Comparison of ENCODE assay signal across 27 cellular contexts in the genomic region with DNA sequence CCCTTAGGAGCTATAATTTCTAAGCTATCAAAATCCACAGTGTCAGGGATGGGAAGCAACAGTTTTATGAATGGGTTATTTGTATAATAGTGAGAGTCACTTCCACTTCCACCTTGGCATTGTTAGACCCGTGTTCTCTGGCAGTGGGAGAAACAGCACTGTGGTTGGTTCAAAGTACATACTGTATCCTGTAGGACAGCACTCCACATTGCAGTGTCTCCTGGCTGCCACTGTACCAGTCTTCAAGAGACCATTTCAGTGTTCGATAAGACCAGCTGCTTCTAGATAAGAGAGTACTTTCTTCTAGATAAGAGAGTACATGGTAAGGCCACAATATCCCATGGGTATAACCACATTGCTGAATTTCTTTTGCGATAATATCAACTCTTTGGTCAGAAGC. TPM values are rescaled to one million over a fixed set of nuclear protein-coding genes. Genes with fewer than 3 reads are reported as not detected.
"Had no signal": no experiment of that assay in that cellular context is flagged by ENCODE, and none has a peak within 500 bp of the region (broad histone marks: within the 10 kb centered on the region; RNA-seq: fewer than 3 reads in every experiment).

No MANE protein-coding gene starts in this region.

- H3K4me3 ChIP-seq: breast epithelium, Peyer's patch had no signal

- H3K36me3 ChIP-seq: breast epithelium, Peyer's patch had no signal

- H3K27ac ChIP-seq: breast epithelium, KMS-11, RWPE1 had no signal

- H3K4me1 ChIP-seq: breast epithelium, Peyer's patch had no signal

- DNase-seq: activated CD4-positive, alpha-beta T cell treated with anti-CD3 and anti-CD28 coated beads for 48 hours; activated CD4-positive, alpha-beta T cell treated with anti-CD3 and anti-CD28 coated beads, Interleukin-2, amount 50 U/mL, for 4 hours; activated CD4-positive, CD25-positive, alpha-beta regulatory T cell treated with anti-CD3 and anti-CD28 coated beads, Interleukin-2, amount 50 U/mL, for 72 hours; activated CD8-positive, alpha-beta memory T cell treated with anti-CD3 and anti-CD28 coated beads, Interleukin-2, amount 10 ng/mL, durations not matched to agents 7 days and 5 days; activated effector memory CD4-positive, alpha-beta T cell treated with Interleukin-2 at 50 U/mL for 16 hours; activated naive CD4-positive, alpha-beta T cell; activated T-cell treated with anti-CD3 and anti-CD28 coated beads, Interleukin-2, amount 50 U/mL, for 24 hours; aorta; NCI-H1092; NCI-H1417; NCI-H1930; NCI-H2171; NCI-H226; NCI-H526 treated with DMSO at 0.1 percent for 48 hours; NCI-H82; Peyer's patch; SHP77 treated with DMSO at 0.1 percent for 48 hours; T-helper 17 cell; T-helper 9 cell had no signal

- H3K27me3 ChIP-seq: breast epithelium, Peyer's patch had no signal

- H3K9me3 ChIP-seq: breast epithelium, Peyer's patch had no signal

- ATAC-seq: activated CD8-positive, alpha-beta memory T cell treated with anti-CD3 and anti-CD28 coated beads, Interleukin-2, amount 10 ng/mL, durations not matched to agents 7 days and 5 days; T-helper 17 cell had no signal

RNA-seq across cellular contexts. Expression of gene GDAP1L1, which starts 35.0 kb away (rescaled TPM):
- total RNA-seq: activated CD8-positive, alpha-beta memory T cell treated with anti-CD3 and anti-CD28 coated beads, Interleukin-2, amount 10 ng/mL, durations not matched to agents 7 days and 5 days; aorta; breast epithelium; NCI-H460; SK-MEL-5; T-helper 17 cell had no signal

RNA-seq across cellular contexts. Expression of gene R3HDML, which starts 54.7 kb away (rescaled TPM):
- total RNA-seq: activated CD8-positive, alpha-beta memory T cell treated with anti-CD3 and anti-CD28 coated beads, Interleukin-2, amount 10 ng/mL, durations not matched to agents 7 days and 5 days; activated T-helper 1 cell treated with anti-CD3 and anti-CD28 coated beads, Interleukin-12 subunit alpha, Interleukin-12 subunit beta, Interleukin-2, Interleukin-4 antibody, amounts not matched to agents 30 ng/mL and 10 ng/mL and 1 ng/mL, durations not matched to agents 14 hours and 24 hours and 36 hours; aorta; breast epithelium; MCF 10A; NCI-H460; OCI-LY7; Peyer's patch; SK-MEL-5; T-helper 17 cell had no signal
